ENCODE assay signal across 10 cellular contexts in the genomic region with DNA sequence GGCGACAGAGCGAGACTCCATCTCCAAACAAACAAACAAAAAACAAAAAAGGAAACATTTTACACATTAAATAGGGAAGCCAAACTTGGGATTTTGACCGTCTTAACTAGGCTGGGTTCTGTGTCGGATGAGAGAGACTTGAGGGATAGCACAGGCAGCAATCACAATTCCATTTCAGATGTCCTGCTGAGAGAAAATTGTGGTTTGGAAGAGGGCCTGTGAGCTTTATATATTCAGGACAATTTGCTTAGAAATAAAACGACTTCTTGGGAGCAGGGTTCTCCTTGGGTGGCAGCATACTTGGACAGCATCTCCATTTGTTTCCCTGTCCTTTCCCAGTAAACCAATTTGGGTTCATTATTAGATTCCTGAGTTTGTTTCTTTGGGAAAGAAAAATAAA.
DNase-seq lines count a peak whose midpoint lies in the region; ATAC-seq and TF ChIP-seq lines count a peak whose summit lies in the region.
"Had no signal": no experiment of that assay in that cellular context is flagged by ENCODE, and none has a peak within 500 bp of the region (broad histone marks: within the 10 kb centered on the region; RNA-seq: fewer than 3 reads in every experiment).

No MANE protein-coding gene starts in this region.

- H3K4me1 ChIP-seq in trophoblast cell (ENCODE audit: control insufficient read depth in 1 of 2, insufficient read depth in 2 of 2, low read length in 2 of 2) = peaks cover 0 to 3% of the 10 kb centered on the region in 2 experiments

- intact Hi-C loops in natural killer cell (cut with micrococcal nuclease) = loop anchor here (1.0 to 10.0 kb wide), 7 partner anchors 94 to 676 kb away; a partner anchor contains a TSS

- H3K18ac ChIP-seq in trophoblast cell (ENCODE audit: low read length) = no peak overlapping the region

- H3K79me1 ChIP-seq in trophoblast cell (ENCODE audit: low read length) = peaks cover 3% of the 10 kb centered on the region

- no peak for ATAC-seq in natural killer cell treated with Interleukin-12 subunit alpha and Interleukin-12 subunit beta and Interleukin-15 and Interleukin-18, amount 100 ng/mL, for 72 hours
- no peak for ATAC-seq in natural killer cell

- DNase-seq in natural killer cell treated with Interleukin-12 subunit alpha and Interleukin-12 subunit beta and Interleukin-15 and Interleukin-18, amount 100 ng/mL, for 72 hours (ENCODE audit: low spot score) = no peak
- DNase-seq in natural killer cell (no peak), coronary artery (ENCODE audit: low spot score) (no peak), trophoblast cell (no peak), CD1c-positive myeloid dendritic cell (ENCODE audit: extremely low spot score) (no peak), AML-193 (lab: John Stamatoyannopoulos, UW) (no peak), DMS153 (lab: John Stamatoyannopoulos, UW) (no peak)
- DNase-seq in stimulated activated CD4-positive, alpha-beta T cell treated with anti-CD3 and anti-CD28 coated beads, Interleukin-2, amount 100 ng/mL, for 24 hours = no peak
- DNase-seq: activated CD8-positive, alpha-beta memory T cell treated with anti-CD3 and anti-CD28 coated beads, Interleukin-2, amount 50 U/mL, for 48 hours had no signal

- no peak overlapping the region for H2AFZ ChIP-seq in trophoblast cell (ENCODE audit: insufficient read depth, low read length, poor library complexity)

- H3K14ac ChIP-seq in trophoblast cell (ENCODE audit: low read length) = no peak overlapping the region

- H3K36me3 Mint-ChIP-seq in natural killer cell treated with Interleukin-12 subunit alpha and Interleukin-12 subunit beta and Interleukin-15 and Interleukin-18, amount 100 ng/mL, for 72 hours = no peaks in the 10 kb centered on the region
- no peaks in the 10 kb centered on the region for H3K36me3 Mint-ChIP-seq in natural killer cell

- no peak overlapping the region for H3K9ac ChIP-seq in trophoblast cell (ENCODE audit: low read length)

- no peak overlapping the region for H3K4me3 Mint-ChIP-seq in natural killer cell treated with Interleukin-12 subunit alpha and Interleukin-12 subunit beta and Interleukin-15 and Interleukin-18, amount 100 ng/mL, for 72 hours
- H3K4me3 Mint-ChIP-seq in natural killer cell = no peak overlapping the region
- H3K4me3 Mint-ChIP-seq: stimulated activated naive CD8-positive, alpha-beta T cell treated with anti-CD3 and anti-CD28 coated beads, Interleukin-15, Interleukin-2, amounts not matched to agents 100 ng/mL and 50 ng/mL, for 24 hours had no signal

- no peaks in the 10 kb centered on the region for H3K27me3 ChIP-seq in trophoblast cell (ENCODE audit: insufficient read depth, low read length)

- H3K9me3 ChIP-seq in trophoblast cell (ENCODE audit: insufficient read depth, low read depth, low read length) = no peaks in the 10 kb centered on the region

- H2BK12ac ChIP-seq in trophoblast cell (ENCODE audit: low read length) = no peak overlapping the region

- H3K4me3 ChIP-seq in coronary artery (no peak overlapping the region), trophoblast cell (ENCODE audit: low read depth, low read length) (no peak overlapping the region)

- no CpG with 5 or more reads among the region's 5 CpGs for WGBS in trophoblast cell (ENCODE audit: extremely low coverage, insufficient coverage, insufficient read length)

- no peaks in the 10 kb centered on the region for H3K36me3 ChIP-seq in trophoblast cell (ENCODE audit: control insufficient read depth in 1 of 2, insufficient read depth in 2 of 2, low read length in 2 of 2)

- H3K79me2 ChIP-seq in trophoblast cell (ENCODE audit: control insufficient read depth, insufficient read depth, low read length, poor library complexity) = no peaks in the 10 kb centered on the region

- no peak overlapping the region for H4K91ac ChIP-seq in trophoblast cell (ENCODE audit: low read depth, low read length)

- no peak overlapping the region for H3K4me2 ChIP-seq in trophoblast cell (ENCODE audit: low read length)

- H3K4me1 Mint-ChIP-seq in natural killer cell treated with Interleukin-12 subunit alpha and Interleukin-12 subunit beta and Interleukin-15 and Interleukin-18, amount 100 ng/mL, for 72 hours (ENCODE audit: low read depth in 2 of 2) = peaks cover 31 to 38% of the 10 kb centered on the region in 2 donors
- peaks cover 40 to 45% of the 10 kb centered on the region in 2 donors for H3K4me1 Mint-ChIP-seq in natural killer cell

- peak overlapping the region; percentile 76 to 83 for H3K27ac ChIP-seq in coronary artery
- no peak overlapping the region for H3K27ac ChIP-seq in trophoblast cell (ENCODE audit: low read depth, low read length)

- no peak overlapping the region for H4K12ac ChIP-seq in trophoblast cell (ENCODE audit: low read depth, low read length)

- no peak overlapping the region for H3K23ac ChIP-seq in trophoblast cell (ENCODE audit: low read length)

- peak overlapping the region; percentile 13 for H2BK5ac ChIP-seq in trophoblast cell (ENCODE audit: low read depth, low read length, poor library complexity)

- H3K27ac Mint-ChIP-seq in natural killer cell treated with Interleukin-12 subunit alpha and Interleukin-12 subunit beta and Interleukin-15 and Interleukin-18, amount 100 ng/mL, for 72 hours = peak overlapping the region; percentile 89 to 93
- peak overlapping the region in 1 of 2 donors; percentile 81 for H3K27ac Mint-ChIP-seq in natural killer cell

- H2BK120ac ChIP-seq in trophoblast cell (ENCODE audit: insufficient read depth, low read length, poor library complexity) = no peak overlapping the region

- H3K9me3 Mint-ChIP-seq in natural killer cell treated with Interleukin-12 subunit alpha and Interleukin-12 subunit beta and Interleukin-15 and Interleukin-18, amount 100 ng/mL, for 72 hours = peaks cover 2% of the 10 kb centered on the region
- no peaks in the 10 kb centered on the region for H3K9me3 Mint-ChIP-seq in natural killer cell
- H3K9me3 Mint-ChIP-seq: stimulated activated naive CD8-positive, alpha-beta T cell treated with anti-CD3 and anti-CD28 coated beads, Interleukin-15, Interleukin-2, amounts not matched to agents 100 ng/mL and 50 ng/mL, for 24 hours had no signal

- H2AK5ac ChIP-seq in trophoblast cell (ENCODE audit: low read length) = no peak overlapping the region

- peaks cover 0 to 12% of the 10 kb centered on the region in 2 donors for H3K27me3 Mint-ChIP-seq in natural killer cell treated with Interleukin-12 subunit alpha and Interleukin-12 subunit beta and Interleukin-15 and Interleukin-18, amount 100 ng/mL, for 72 hours
- H3K27me3 Mint-ChIP-seq in natural killer cell (ENCODE audit: low read depth in 2 of 2) = peaks cover 0 to 13% of the 10 kb centered on the region in 2 donors
- H3K27me3 Mint-ChIP-seq: stimulated activated naive CD8-positive, alpha-beta T cell treated with anti-CD3 and anti-CD28 coated beads, Interleukin-15, Interleukin-2, amounts not matched to agents 100 ng/mL and 50 ng/mL, for 24 hours had no signal

- H4K8ac ChIP-seq in trophoblast cell (ENCODE audit: low read depth, low read length) = no peak overlapping the region

- H3K4ac ChIP-seq in trophoblast cell (ENCODE audit: low read depth, low read length) = no peak overlapping the region

- TF ChIP-seq CTCF in natural killer cell (IDR thresholded peaks at IDR 0.05) (no peak), coronary artery (IDR thresholded peaks at IDR 0.05) (no peak)
